ENCODE assay signal across 13 cellular contexts in genomic region chr11:126140106-126140931, GRCh38.
A peak's percentile ranks its signal among the peaks of the same experiment; 100 is the strongest.
DNase-seq lines count a peak whose midpoint lies in the region; ATAC-seq and TF ChIP-seq lines count a peak whose summit lies in the region.
"Had no signal": no experiment of that assay in that cellular context is flagged by ENCODE, and none has a peak within 500 bp of the region (broad histone marks: within the 10 kb centered on the region; RNA-seq: fewer than 3 reads in every experiment).

No MANE protein-coding gene starts in this region.

- H3K9ac ChIP-seq in SK-N-SH (no peak overlapping the region), skeletal muscle satellite cell (ENCODE audit: low read depth, low read length) (no peak overlapping the region)

- H4K20me1 ChIP-seq in SK-N-SH (ENCODE audit: insufficient read depth) = no peaks in the 10 kb centered on the region
- H4K20me1 ChIP-seq in hepatocyte (ENCODE audit: insufficient read depth, poor library complexity, severe bottlenecking) = no peaks in the 10 kb centered on the region

- H3K79me2 ChIP-seq in SK-N-SH (ENCODE audit: insufficient read depth) (no peaks in the 10 kb centered on the region), hepatocyte (no peaks in the 10 kb centered on the region)

- H2AFZ ChIP-seq in SK-N-SH (ENCODE audit: low read depth) (no peak overlapping the region), hepatocyte (no peak overlapping the region)

- TF ChIP-seq EP300 in SK-N-SH (IDR thresholded peaks at IDR 0.05; ENCODE audit: borderline replicate concordance in 1 of 2, low read depth in 1 of 2, low read length in 1 of 2) = no peak

- 74% methylated on average over 5 of the region's 10 CpGs for WGBS in SK-N-SH (ENCODE audit: low lambda C conversion rate)
- 70% methylated on average over 10 of the region's 10 CpGs for WGBS in hepatocyte (ENCODE audit: low lambda C conversion rate, missing lambda C conversion rate)

- H3K9me3 ChIP-seq in SK-N-SH = no peaks in the 10 kb centered on the region
- H3K9me3 ChIP-seq in hepatocyte (ENCODE audit: low read depth) = no peaks in the 10 kb centered on the region
- no peaks in the 10 kb centered on the region for H3K9me3 ChIP-seq in skeletal muscle satellite cell (replicated peaks; ENCODE audit: low read length)

- H3K27me3 Mint-ChIP-seq in activated CD4-positive, alpha-beta T cell treated with anti-CD3 and anti-CD28 coated beads, Interleukin-2, amount 10 ng/mL, durations not matched to agents 7 days and 5 days = peaks cover 15% of the 10 kb centered on the region

- no peak overlapping the region for H3K27ac Mint-ChIP-seq in activated CD4-positive, alpha-beta T cell treated with anti-CD3 and anti-CD28 coated beads, Interleukin-2, amount 10 ng/mL, durations not matched to agents 7 days and 5 days
- H3K27ac Mint-ChIP-seq: activated naive CD4-positive, alpha-beta T cell treated with anti-CD3 and anti-CD28 coated beads, Interleukin-2, amount 50 U/mL, for 72 hours had no signal

- no peaks in the 10 kb centered on the region for H3K36me3 Mint-ChIP-seq in activated CD4-positive, alpha-beta T cell treated with anti-CD3 and anti-CD28 coated beads, Interleukin-2, amount 10 ng/mL, durations not matched to agents 7 days and 5 days (ENCODE audit: low read depth)
- H3K36me3 Mint-ChIP-seq: activated naive CD4-positive, alpha-beta T cell treated with anti-CD3 and anti-CD28 coated beads, Interleukin-2, amount 50 U/mL, for 72 hours had no signal

- DNase-seq in DMS79 (lab: John Stamatoyannopoulos, UW) (peak; percentile 47), SK-N-SH (no peak), hepatocyte (ENCODE audit: low spot score) (no peak), DMS114 treated with DMSO at 0.1 percent for 48 hours (lab: John Stamatoyannopoulos, UW; ENCODE audit: unreplicated experiment) (no peak)
- DNase-seq in activated CD4-positive, alpha-beta T cell treated with anti-CD3 and anti-CD28 coated beads, Interleukin-2, amount 10 ng/mL, durations not matched to agents 7 days and 5 days = no peak
- no peak for DNase-seq in activated CD4-positive, alpha-beta T cell treated with anti-CD3 and anti-CD28 coated beads for 48 hours
- DNase-seq: activated CD8-positive, alpha-beta memory T cell treated with anti-CD3 and anti-CD28 coated beads, Interleukin-2, amount 50 U/mL, for 4 hours; NCI-H748 treated with DMSO at 0.1 percent for 48 hours; stimulated activated naive CD4-positive, alpha-beta T cell treated with Interleukin-2 at 50 U/mL for 16 hours had no signal

- CTCF ChIA-PET in SK-N-SH (lab: Yijun Ruan, JAX) = interaction anchor here (1.0 to 1.9 kb wide), 8 partner anchors 10 to 199 kb away, joined by 3 to 14 read pairs (median 5); no protein-coding TSS in a partner anchor
- CTCF ChIA-PET in activated CD4-positive, alpha-beta T cell treated with anti-CD3 and anti-CD28 coated beads, Interleukin-2, amount 10 ng/mL, durations not matched to agents 7 days and 5 days (lab: Charles Lee) = interaction anchor here (0.5 kb wide), 1 partner anchor 99 kb away, joined by 4 read pairs; no protein-coding TSS in a partner anchor

- peak overlapping the region in 1 of 2 experiments; percentile 83; a peak in 2 of 4 replicates for H3K27ac ChIP-seq in SK-N-SH (ENCODE audit: low read depth in 2 of 2, low read length in 1 of 2)
- H3K27ac ChIP-seq in hepatocyte = peak overlapping the region; percentile 35

- peak overlapping the region; percentile 75 for H3K4me2 ChIP-seq in SK-N-SH
- H3K4me2 ChIP-seq in hepatocyte = peak overlapping the region; percentile 63
- peak overlapping the region; percentile 19 for H3K4me2 ChIP-seq in skeletal muscle satellite cell (ENCODE audit: low read length)

- no peaks in the 10 kb centered on the region for H3K4me1 Mint-ChIP-seq in activated CD4-positive, alpha-beta T cell treated with anti-CD3 and anti-CD28 coated beads, Interleukin-2, amount 10 ng/mL, durations not matched to agents 7 days and 5 days

- H3K9me2 ChIP-seq in SK-N-SH (no peaks in the 10 kb centered on the region), hepatocyte (replicated peaks; ENCODE audit: insufficient read depth) (no peaks in the 10 kb centered on the region)

- TF ChIP-seq RAD21 in SK-N-SH (IDR thresholded peaks at IDR 0.05; ENCODE audit: low read length) = no peak

- H3F3A ChIP-seq in SK-N-SH (replicated peaks; ENCODE audit: insufficient read depth) = no peaks in the 10 kb centered on the region

- ATAC-seq in GM18517 (IDR thresholded peaks at IDR 0.05; ENCODE audit: unreplicated experiment) = no peak
- ATAC-seq: activated naive CD4-positive, alpha-beta T cell treated with anti-CD3 and anti-CD28 coated beads, Interleukin-2, amount 50 U/mL, for 72 hours; esophagus mucosa had no signal

- no peak for TF ChIP-seq CTCF in SK-N-SH (IDR thresholded peaks at IDR 0.05)
- TF ChIP-seq CTCF in hepatocyte (IDR thresholded peaks at IDR 0.05; ENCODE audit: poor library complexity) = no peak

- no peak overlapping the region for H3K4me3 Mint-ChIP-seq in activated CD4-positive, alpha-beta T cell treated with anti-CD3 and anti-CD28 coated beads, Interleukin-2, amount 10 ng/mL, durations not matched to agents 7 days and 5 days

- H3K4me1 ChIP-seq in SK-N-SH (ENCODE audit: control insufficient read depth in 1 of 2, insufficient read depth in 2 of 2, low read depth in 1 of 2, low read length in 1 of 2) (peaks cover 33 to 52% of the 10 kb centered on the region in 2 experiments), hepatocyte (ENCODE audit: insufficient read depth) (peaks cover 58% of the 10 kb centered on the region), skeletal muscle satellite cell (ENCODE audit: control insufficient read depth, insufficient read depth, low read length) (peaks cover 31% of the 10 kb centered on the region)

- POLR2A ChIA-PET in SK-N-SH (lab: Yijun Ruan, JAX) = interaction anchor here (0.6 to 2.0 kb wide), 5 partner anchors 25 to 79 kb away, joined by 3 to 9 read pairs (median 5); partner anchors contain the start of gene FAM118B
- POLR2A ChIA-PET in activated CD4-positive, alpha-beta T cell treated with anti-CD3 and anti-CD28 coated beads, Interleukin-2, amount 10 ng/mL, durations not matched to agents 7 days and 5 days (lab: Charles Lee) = no interaction called here

- H3K4me3 ChIP-seq in SK-N-SH (ENCODE audit: low read depth in 2 of 2, low read length in 1 of 2) (peak overlapping the region in 1 of 2 experiments; percentile 43; a peak in 2 of 4 replicates), hepatocyte (no peak overlapping the region), skeletal muscle satellite cell (ENCODE audit: low read length) (no peak overlapping the region)

- H3K36me3 ChIP-seq in SK-N-SH (replicated peaks in 1 of 2; ENCODE audit: control insufficient read depth in 1 of 2, insufficient read depth in 2 of 2, low read length in 1 of 2) = no peaks in the 10 kb centered on the region
- H3K36me3 ChIP-seq in hepatocyte (replicated peaks; ENCODE audit: insufficient read depth, low read depth) = no peaks in the 10 kb centered on the region
- no peaks in the 10 kb centered on the region for H3K36me3 ChIP-seq in skeletal muscle satellite cell (ENCODE audit: insufficient read depth, low read length)

- H3K9me3 Mint-ChIP-seq in activated CD4-positive, alpha-beta T cell treated with anti-CD3 and anti-CD28 coated beads, Interleukin-2, amount 10 ng/mL, durations not matched to agents 7 days and 5 days = no peaks in the 10 kb centered on the region
- H3K9me3 Mint-ChIP-seq: activated naive CD4-positive, alpha-beta T cell treated with anti-CD3 and anti-CD28 coated beads, Interleukin-2, amount 50 U/mL, for 72 hours had no signal

- H3K27me3 ChIP-seq in SK-N-SH (ENCODE audit: insufficient read depth) (peaks cover 18% of the 10 kb centered on the region; the same call in 1 of the 2 replicates), hepatocyte (no peaks in the 10 kb centered on the region), skeletal muscle satellite cell (ENCODE audit: control insufficient read depth, insufficient read depth, low read length) (peaks cover 21% of the 10 kb centered on the region)

TF ChIP-seq in SK-N-SH, 30 proteins besides CTCF, POLR2A, EP300 and RAD21:
- TF ChIP-seq FOXJ3 (CRISPR knock-in tag; IDR thresholded peaks at IDR 0.05) = no peak
- TF ChIP-seq PBX3 (IDR thresholded peaks at IDR 0.05) = 0 out of 2 replicates have a peak, but pooled peaks have one; percentile 29

Comparison
In these comparisons a context has a peak if more than half of its experiments do, and no peak if none do; other contexts are left out.
1. H3K4me2 ChIP-seq: peak in every context shown above with its lines; median percentile 75 in SK-N-SH; 63 in hepatocyte; 19 in skeletal muscle satellite cell.